ENCODE assay signal across 28 cellular contexts in the genomic region with DNA sequence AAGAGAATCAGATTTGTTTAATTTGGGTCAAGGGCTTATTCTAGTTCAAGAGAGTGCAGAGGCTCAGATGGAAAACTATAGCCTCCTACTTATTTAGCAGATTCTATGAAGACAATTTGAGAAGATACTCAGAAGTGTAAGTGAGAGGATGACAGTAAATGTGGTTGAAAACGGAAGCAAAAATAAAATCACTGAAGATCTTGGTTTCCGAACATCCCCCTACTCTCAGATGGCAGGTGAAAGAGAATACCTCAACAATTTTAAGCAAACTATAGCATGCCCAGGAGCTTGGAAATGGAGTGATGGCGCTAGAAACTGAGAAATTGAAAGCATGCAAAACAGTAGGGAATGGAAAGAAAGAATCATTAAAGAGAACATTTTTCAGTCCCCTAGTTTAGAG.
"Had no signal": no experiment of that assay in that cellular context is flagged by ENCODE, and none has a peak within 500 bp of the region (broad histone marks: within the 10 kb centered on the region; RNA-seq: fewer than 3 reads in every experiment).

No MANE protein-coding gene starts in this region.

- H3K27me3 ChIP-seq: dorsolateral prefrontal cortex, gastrocnemius medialis, hepatocyte, left lung, right atrium auricular region, sigmoid colon, stomach, testis, tibial artery had no signal

- H3K9ac ChIP-seq: parathyroid adenoma had no signal

- H3K4me2 ChIP-seq: hepatocyte had no signal

- H3K79me2 ChIP-seq: hepatocyte, parathyroid adenoma had no signal

- H3K4me3 ChIP-seq: dorsolateral prefrontal cortex, gastrocnemius medialis, hepatocyte, left lung, mucosa of descending colon, prostate gland, right atrium auricular region, sigmoid colon, stomach, testis, tibial artery had no signal

- H3K4me1 Mint-ChIP-seq: naive B cell; neural crest cell; stimulated activated effector memory CD8-positive, alpha-beta T cell treated with anti-CD3 and anti-CD28 coated beads, Interleukin-12 subunit alpha, Interleukin-12 subunit beta, amount 100 ng/mL, for 72 hours had no signal

- ATAC-seq: esophagus mucosa; gastrocnemius medialis; left cardiac atrium; left lung; mucosa of descending colon; natural killer cell treated with Interleukin-12 subunit alpha and Interleukin-12 subunit beta and Interleukin-15 and Interleukin-18, amount 100 ng/mL, for 72 hours; stimulated activated effector memory CD8-positive, alpha-beta T cell treated with anti-CD3 and anti-CD28 coated beads, Interleukin-12 subunit alpha, Interleukin-12 subunit beta, amount 100 ng/mL, for 72 hours had no signal

- H3K9me3 Mint-ChIP-seq: neural crest cell, type B pancreatic cell had no signal

- DNase-seq: dorsolateral prefrontal cortex; effector CD4-positive, alpha-beta T cell; foreskin fibroblast; gastrocnemius medialis; head of caudate nucleus; left cardiac atrium; mesenchymal stem cell; mucosa of descending colon; naive B cell; sigmoid colon; stimulated activated CD4-positive, alpha-beta T cell treated with anti-CD3 and anti-CD28 coated beads, Interleukin-2, amount 100 ng/mL, for 24 hours; stimulated activated CD4-positive, alpha-beta T cell treated with anti-CD3 and anti-CD28 coated beads, Interleukin-4, amount 100 ng/mL, for 24 hours; stimulated activated naive CD4-positive, alpha-beta T cell treated with Interleukin-2 at 50 U/mL for 16 hours; stomach; substantia nigra; testis; tibial artery had no signal

- H3K27me3 Mint-ChIP-seq: naive B cell; natural killer cell treated with Interleukin-12 subunit alpha and Interleukin-12 subunit beta and Interleukin-15 and Interleukin-18, amount 100 ng/mL, for 72 hours; type B pancreatic cell had no signal

- H3K27ac ChIP-seq: dorsolateral prefrontal cortex, gastrocnemius medialis, hepatocyte, left lung, parathyroid adenoma, prostate gland, right atrium auricular region, sigmoid colon, stomach, testis, tibial artery had no signal

- H3K4me1 ChIP-seq: gastrocnemius medialis, left lung, parathyroid adenoma, prostate gland, right atrium auricular region, stomach, testis, tibial artery had no signal

- H3K36me3 Mint-ChIP-seq: mesothelial cell of epicardium; naive B cell; stimulated activated effector memory CD8-positive, alpha-beta T cell treated with anti-CD3 and anti-CD28 coated beads, Interleukin-12 subunit alpha, Interleukin-12 subunit beta, amount 100 ng/mL, for 72 hours; type B pancreatic cell had no signal

- H3K4me3 Mint-ChIP-seq: mesothelial cell of epicardium; naive B cell; natural killer cell treated with Interleukin-12 subunit alpha and Interleukin-12 subunit beta and Interleukin-15 and Interleukin-18, amount 100 ng/mL, for 72 hours; neural crest cell; stimulated activated effector memory CD8-positive, alpha-beta T cell treated with anti-CD3 and anti-CD28 coated beads, Interleukin-12 subunit alpha, Interleukin-12 subunit beta, amount 100 ng/mL, for 72 hours; type B pancreatic cell had no signal

- H2AFZ ChIP-seq: hepatocyte, parathyroid adenoma had no signal

- H3K36me3 ChIP-seq: gastrocnemius medialis, left lung, prostate gland, right atrium auricular region, sigmoid colon, stomach, tibial artery had no signal

- H3K9me3 ChIP-seq: gastrocnemius medialis, left lung, prostate gland, right atrium auricular region, sigmoid colon, stomach, testis, tibial artery had no signal
